ENCODE assay signal across 38 cellular contexts in genomic region chr7:38920731-38921130, GRCh38. TPM values are rescaled to one million over a fixed set of nuclear protein-coding genes. Genes with fewer than 3 reads are reported as not detected.
"Had no signal": no experiment of that assay in that cellular context is flagged by ENCODE, and none has a peak within 500 bp of the region (broad histone marks: within the 10 kb centered on the region; RNA-seq: fewer than 3 reads in every experiment).

No MANE protein-coding gene starts in this region.

- H3K36me3 ChIP-seq: MG63 had no signal

- DNase-seq: Karpas-422, Kasumi-1, KG1, MG63, MM.1S, MV-4-11, NCI-H1048, NCI-H1092 treated with DMSO at 0.1 percent for 48 hours, NCI-H1105, NCI-H1105 treated with DMSO at 0.1 percent for 48 hours, NCI-H1417, NCI-H1417 treated with DMSO at 0.1 percent for 48 hours, NCI-H1436, NCI-H1436 treated with DMSO at 0.1 percent for 48 hours, NCI-H146, NCI-H1694, NCI-H1694 treated with DMSO at 0.1 percent for 48 hours, NCI-H187, NCI-H187 treated with DMSO at 0.1 percent for 48 hours, NCI-H1930, NCI-H2029, NCI-H2029 treated with DMSO at 0.1 percent for 48 hours, NCI-H2081, NCI-H2081 treated with DMSO at 0.1 percent for 48 hours, NCI-H2107, NCI-H2171, NCI-H2171 treated with DMSO at 0.1 percent for 48 hours, NCI-H2227 treated with DMSO at 0.1 percent for 48 hours, NCI-H226, NCI-H345, NCI-H446, NCI-H446 treated with DMSO at 0.1 percent for 48 hours, NCI-H510A, NCI-H510A treated with DMSO at 0.1 percent for 48 hours had no signal

- H3K27me3 ChIP-seq: MG63 had no signal

- H3K4me3 ChIP-seq: MG63 had no signal

- H3K4me2 ChIP-seq: KMS-11 had no signal

- H3K27ac ChIP-seq: KMS-11 had no signal

RNA-seq across cellular contexts. Expression of gene POU6F2, which starts 57.0 kb away (rescaled TPM):
- total RNA-seq: LHCN-M2, M059J, NCI-H460 had no signal
